Comparison of ENCODE assay signal across 8 cellular contexts in genomic region chr14:92728781-92729364, GRCh38. TPM values are rescaled to one million over a fixed set of nuclear protein-coding genes. Genes with fewer than 3 reads are reported as not detected.
DNase-seq lines count a peak whose midpoint lies in the region; ATAC-seq and TF ChIP-seq lines count a peak whose summit lies in the region.

No MANE protein-coding gene starts in this region.

- H3K9me3 ChIP-seq in lung (ENCODE audit: control insufficient read depth in 2 of 2, insufficient read depth in 1 of 2, low read length in 1 of 2) (no peaks in the 10 kb centered on the region), Caco-2 (no peaks in the 10 kb centered on the region), T-helper 17 cell (ENCODE audit: control insufficient read depth, low read length, poor library complexity, severe bottlenecking) (no peaks in the 10 kb centered on the region)

- DNase-seq in NCI-H82 (lab: John Stamatoyannopoulos, UW): peak; percentile 59
- no peak for DNase-seq in NCI-H82 treated with DMSO at 0.1 percent for 48 hours (lab: John Stamatoyannopoulos, UW; ENCODE audit: unreplicated experiment)
- DNase-seq in SW480 (ENCODE audit: low spot score): peak; percentile 43
- peak; percentile 42 for DNase-seq in lung (ENCODE audit: low spot score)
- no peak for DNase-seq in Caco-2
- DNase-seq in T-helper 17 cell: no peak

- POLR2A ChIA-PET in Caco-2 (lab: Charles Lee): no interaction called here

- BruUV-seq in Caco-2 (replicated peaks; lab: Mats Ljungman, UMichigan): no TSS peak

- H3K27me3 ChIP-seq in lung (ENCODE audit: control insufficient read depth, insufficient read depth) (no peaks in the 10 kb centered on the region), Caco-2 (replicated peaks; ENCODE audit: control insufficient read depth, insufficient read depth, low read length) (no peaks in the 10 kb centered on the region)

- H3K36me3 Mint-ChIP-seq in Caco-2 (ENCODE audit: insufficient read depth, unreplicated experiment): peaks cover 35% of the 10 kb centered on the region
- peaks cover 9% of the 10 kb centered on the region for H3K36me3 Mint-ChIP-seq in T-helper 17 cell (ENCODE audit: low read depth)

- H3K4me1 ChIP-seq in lung (ENCODE audit: control insufficient read depth in 2 of 2, insufficient read depth in 2 of 2, low read length in 2 of 2) (peaks cover 0 to 26% of the 10 kb centered on the region in 2 donors), Caco-2 (peaks cover 35% of the 10 kb centered on the region)

- 56 to 71% methylated on average over 8 of the region's 8 CpGs for WGBS in lung, 2 donors

- H3K27ac Mint-ChIP-seq in Caco-2 (ENCODE audit: unreplicated experiment) (no peak overlapping the region), T-helper 17 cell (no peak overlapping the region)

- intact Hi-C loops in Caco-2 (cut with micrococcal nuclease; ENCODE audit: unreplicated experiment): no loop called here

- ATAC-seq in HG02885 (IDR thresholded peaks at IDR 0.05; ENCODE audit: poor library complexity, unreplicated experiment): peak; percentile 48
- no peak for ATAC-seq in lung (ENCODE audit: insufficient read depth, low FRiP score)
- ATAC-seq in GM19324 (IDR thresholded peaks at IDR 0.05; ENCODE audit: low FRiP score, unreplicated experiment): no peak
- no peak for ATAC-seq in T-helper 17 cell

- H3K36me3 ChIP-seq in lung (ENCODE audit: control insufficient read depth in 2 of 2, insufficient read depth in 2 of 2, low read length in 2 of 2) (peaks cover 0 to 9% of the 10 kb centered on the region in 2 donors), Caco-2 (ENCODE audit: control insufficient read depth, insufficient read depth, low read length) (no peaks in the 10 kb centered on the region; the same call in 1 of the 2 replicates)

- peak overlapping the region in 1 of 2 donors; percentile 48 for H3K27ac ChIP-seq in lung (ENCODE audit: low read depth in 1 of 2, low read length in 1 of 2)

- H3K27me3 Mint-ChIP-seq in Caco-2 (ENCODE audit: insufficient read depth, unreplicated experiment) (no peaks in the 10 kb centered on the region), T-helper 17 cell (peaks cover 5% of the 10 kb centered on the region)

- H3K4me3 Mint-ChIP-seq in Caco-2 (ENCODE audit: unreplicated experiment) (no peak overlapping the region), T-helper 17 cell (no peak overlapping the region)

- H3K4me3 ChIP-seq in lung (no peak overlapping the region), Caco-2 (ENCODE audit: low read depth, low read length) (no peak overlapping the region)

- CTCF ChIA-PET in Caco-2 (lab: Charles Lee): no interaction called here

- no peak for TF ChIP-seq CTCF in lung (IDR thresholded peaks at IDR 0.05; ENCODE audit: control extremely low read depth, extremely low read depth)
- no peak for TF ChIP-seq CTCF in Caco-2 (IDR thresholded peaks at IDR 0.05; ENCODE audit: insufficient read depth in 1 of 2, low read depth in 1 of 2, low read length in 1 of 2, severe bottlenecking in 1 of 2, unreplicated experiment in 1 of 2)

- no peaks in the 10 kb centered on the region for H3K9me3 Mint-ChIP-seq in Caco-2 (ENCODE audit: unreplicated experiment)

- H3K4me1 Mint-ChIP-seq in Caco-2 (ENCODE audit: low read depth, unreplicated experiment) (peaks cover 25% of the 10 kb centered on the region), T-helper 17 cell (peaks cover 10% of the 10 kb centered on the region)

RNA-seq across cellular contexts. Expression of gene LGMN, which starts 19.6 kb away (rescaled TPM):
- total RNA-seq in lung: 100 to 1,000 TPM; 122 to 151 TPM
- 100 to 1,000 TPM; 115 to 182 TPM for polyA plus RNA-seq in lung
- 84.2 and 94.2 TPM in 2 replicates for total RNA-seq in Caco-2 (2022)
- total RNA-seq in T-helper 17 cell: 1 to 10 TPM; 5.2 to 8.3 TPM

Comparison
In these comparisons a context has a peak if more than half of its experiments do, and no peak if none do; other contexts are left out.
1. DNase-seq: peak in NCI-H82 (single experiment), SW480 (single experiment) and lung (single experiment); none in NCI-H82 treated with DMSO at 0.1 percent for 48 hours (single experiment), Caco-2 (0 of 2) and T-helper 17 cell (0 of 3).